In genomic region chr17:75834279-75834920, GRCh38 we compare ENCODE assay signal across 1 cellular context.
TF ChIP-seq lines count a peak whose summit lies in the region.

No MANE protein-coding gene starts in this region.

TF ChIP-seq in HepG2, 621 proteins besides CTCF, POLR2A, EP300 and RAD21:
- TF ChIP-seq XBP1 (CRISPR knock-in tag; IDR thresholded peaks at IDR 0.05) = no peak
- peak; percentile 60 for TF ChIP-seq AGO2 (optimal IDR thresholded peaks at IDR 0.05; ENCODE audit: low read depth, low read length)
- TF ChIP-seq ZNF768 (CRISPR knock-in tag; IDR thresholded peaks at IDR 0.05) = peak; percentile 15; the same call in 1 of the 2 replicates
- no peak for TF ChIP-seq HINFP (CRISPR knock-in tag; IDR thresholded peaks at IDR 0.05; ENCODE audit: low read depth)
- TF ChIP-seq ZNF746 (CRISPR knock-in tag; IDR thresholded peaks at IDR 0.05) = no peak
- TF ChIP-seq CENPX (CRISPR knock-in tag; IDR thresholded peaks at IDR 0.05) = no peak
- TF ChIP-seq FOXO4 (CRISPR knock-in tag; conservative IDR thresholded peaks at IDR 0.05) = no peak
- TF ChIP-seq SP5 (CRISPR knock-in tag; IDR thresholded peaks at IDR 0.05; ENCODE audit: borderline replicate concordance, low read depth) = no peak
- no peak for TF ChIP-seq SYNCRIP (IDR thresholded peaks at IDR 0.05; ENCODE audit: insufficient read depth, low read depth, low read length)
- no peak for TF ChIP-seq ZBTB20 (CRISPR knock-in tag; IDR thresholded peaks at IDR 0.05; ENCODE audit: borderline replicate concordance, low read depth)
- TF ChIP-seq ETV5 (CRISPR knock-in tag; IDR thresholded peaks at IDR 0.05; ENCODE audit: borderline replicate concordance) = no peak
- TF ChIP-seq ZNF710 (CRISPR knock-in tag; IDR thresholded peaks at IDR 0.05; ENCODE audit: borderline replicate concordance) = no peak
- TF ChIP-seq ZNF224 (CRISPR knock-in tag; IDR thresholded peaks at IDR 0.05) = no peak
- no peak for TF ChIP-seq ZNF704 (CRISPR knock-in tag; IDR thresholded peaks at IDR 0.05; ENCODE audit: borderline replicate concordance)
- TF ChIP-seq ZNF703 (CRISPR knock-in tag; IDR thresholded peaks at IDR 0.05; ENCODE audit: borderline replicate concordance) = no peak
- no peak for TF ChIP-seq SKIL (CRISPR knock-in tag; IDR thresholded peaks at IDR 0.05; ENCODE audit: borderline replicate concordance)
- no peak for TF ChIP-seq ZBTB7B (CRISPR knock-in tag; IDR thresholded peaks at IDR 0.05)
- no peak for TF ChIP-seq PBX2 (CRISPR knock-in tag; IDR thresholded peaks at IDR 0.05)
- TF ChIP-seq ESRRA (CRISPR knock-in tag; IDR thresholded peaks at IDR 0.05; ENCODE audit: low read depth) = no peak
- no peak for TF ChIP-seq SNAPC5 (CRISPR knock-in tag; IDR thresholded peaks at IDR 0.05; ENCODE audit: borderline replicate concordance)
- peak; percentile 65 for TF ChIP-seq RBFOX2 (IDR thresholded peaks at IDR 0.05; ENCODE audit: low read depth, low read length)
- no peak for TF ChIP-seq SNAPC2 (CRISPR knock-in tag; IDR thresholded peaks at IDR 0.05)
- no peak for TF ChIP-seq ISL2 (CRISPR knock-in tag; IDR thresholded peaks at IDR 0.05)
- TF ChIP-seq GPN1 (CRISPR knock-in tag; IDR thresholded peaks at IDR 0.05; ENCODE audit: borderline replicate concordance) = no peak
TF ChIP-seq in HepG2: peak in this region for 3.
